Comparison of ENCODE assay signal across 9 cellular contexts in the genomic region with DNA sequence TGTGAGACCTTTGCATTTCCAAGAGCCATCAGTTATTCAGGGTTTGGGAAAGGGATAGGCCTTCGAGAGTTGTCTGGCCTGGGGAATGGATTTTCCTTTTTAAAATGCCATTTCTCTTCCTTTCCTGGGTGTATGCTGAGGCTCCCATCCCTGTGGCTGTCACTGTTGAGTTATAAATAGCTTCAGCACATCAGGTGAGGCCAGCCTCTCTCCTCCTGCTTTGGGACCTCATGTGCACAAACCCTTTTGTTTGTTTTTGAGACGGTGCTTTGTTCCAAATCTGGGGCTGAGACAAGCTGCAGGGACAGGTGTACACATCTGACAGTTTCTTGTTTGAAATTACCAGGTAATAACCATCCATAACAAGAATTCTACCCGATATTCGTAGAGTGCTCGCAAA. TPM values are rescaled to one million over a fixed set of nuclear protein-coding genes. Genes with fewer than 3 reads are reported as not detected.
A peak's percentile ranks its signal among the peaks of the same experiment; 100 is the strongest.
DNase-seq lines count a peak whose midpoint lies in the region; ATAC-seq, FAIRE-seq and TF ChIP-seq lines count a peak whose summit lies in the region.
"Had no signal": no experiment of that assay in that cellular context is flagged by ENCODE, and none has a peak within 500 bp of the region (broad histone marks: within the 10 kb centered on the region; RNA-seq: fewer than 3 reads in every experiment).

No MANE protein-coding gene starts in this region.

- H3K4me2 ChIP-seq in keratinocyte (ENCODE audit: control insufficient read depth, extremely low read depth, insufficient read depth, low read depth, low read length) = peak overlapping the region; percentile 87

- H3K4me1 ChIP-seq in keratinocyte (ENCODE audit: control insufficient read depth, extremely low read depth, insufficient read depth, low read length) = peaks cover 11% of the 10 kb centered on the region
- peaks cover 8 to 32% (median 30%) of the 10 kb centered on the region in 5 donors for H3K4me1 ChIP-seq in subcutaneous abdominal adipose tissue (ENCODE audit: control insufficient read depth in 5 of 5, insufficient read depth in 5 of 5, low read length in 5 of 5)

- DNase-seq in T-helper 2 cell treated with Interferon-gamma antibody and Interleukin-4, amounts not matched to agents 5 μg/mL and 100 μg/mL, for 36 hours (ENCODE audit: low spot score) = no peak
- no peak for DNase-seq in T-helper 2 cell
- no peak for DNase-seq in activated naive CD8-positive, alpha-beta T cell treated with anti-CD3 and anti-CD28 coated beads for 36 hours
- DNase-seq in keratinocyte (ENCODE audit: low read depth, low spot score) = no peak
- no peak for DNase-seq in iPS-NIHi11 (ENCODE audit: low spot score)
- no peak for DNase-seq in MG63
- DNase-seq: NCI-H1436 had no signal

- H3K36me3 Mint-ChIP-seq in T-helper 2 cell treated with Interferon-gamma antibody and Interleukin-4, amounts not matched to agents 5 μg/mL and 100 μg/mL, for 36 hours (ENCODE audit: low read depth) = no peaks in the 10 kb centered on the region
- no peaks in the 10 kb centered on the region for H3K36me3 Mint-ChIP-seq in activated naive CD8-positive, alpha-beta T cell treated with anti-CD3 and anti-CD28 coated beads for 36 hours

- H3K36me3 ChIP-seq in keratinocyte (ENCODE audit: control insufficient read depth in 2 of 2, extremely low read depth in 1 of 2, insufficient read depth in 2 of 2, low read length in 2 of 2) (peaks cover 5 to 8% of the 10 kb centered on the region in 2 experiments), subcutaneous abdominal adipose tissue (ENCODE audit: control insufficient read depth in 5 of 5, insufficient read depth in 5 of 5, low read length in 5 of 5) (peaks cover 0 to 14% (median 12%) of the 10 kb centered on the region in 5 donors), MG63 (no peaks in the 10 kb centered on the region)

- no peaks in the 10 kb centered on the region for H4K20me1 ChIP-seq in keratinocyte (ENCODE audit: control insufficient read depth, extremely low read depth, insufficient read depth, low read length)

- TF ChIP-seq CTCF in keratinocyte (optimal IDR thresholded peaks at IDR 0.05 in 1 of 3, IDR thresholded peaks at IDR 0.05 in 1 of 3, conservative IDR thresholded peaks at IDR 0.05 in 1 of 3; ENCODE audit: extremely low read depth in 1 of 3, insufficient read depth in 2 of 3, low read length in 3 of 3) = no peak

- H3K4me3 ChIP-seq in keratinocyte (ENCODE audit: control insufficient read depth in 2 of 3, extremely low read depth in 1 of 3, insufficient read depth in 2 of 3, low read depth in 1 of 3, low read length in 3 of 3) (peak overlapping the region; percentile 72 to 88 (median 73)), subcutaneous abdominal adipose tissue (ENCODE audit: low read depth in 1 of 5, low read length in 5 of 5) (peak overlapping the region; percentile 67 to 94 (median 76)), MG63 (no peak overlapping the region)

- H3K9me3 Mint-ChIP-seq in T-helper 2 cell treated with Interferon-gamma antibody and Interleukin-4, amounts not matched to agents 5 μg/mL and 100 μg/mL, for 36 hours = no peaks in the 10 kb centered on the region
- no peaks in the 10 kb centered on the region for H3K9me3 Mint-ChIP-seq in activated naive CD8-positive, alpha-beta T cell treated with anti-CD3 and anti-CD28 coated beads for 36 hours

- H3K27me3 Mint-ChIP-seq in T-helper 2 cell treated with Interferon-gamma antibody and Interleukin-4, amounts not matched to agents 5 μg/mL and 100 μg/mL, for 36 hours (ENCODE audit: low read depth) = no peaks in the 10 kb centered on the region
- H3K27me3 Mint-ChIP-seq in activated naive CD8-positive, alpha-beta T cell treated with anti-CD3 and anti-CD28 coated beads for 36 hours = no peaks in the 10 kb centered on the region

- ATAC-seq in HG03342 (IDR thresholded peaks at IDR 0.05; ENCODE audit: unreplicated experiment) = no peak

- no peaks in the 10 kb centered on the region for H3K9me1 ChIP-seq in keratinocyte (ENCODE audit: control insufficient read depth, extremely low read depth, insufficient read depth, low read length)

- no peaks in the 10 kb centered on the region for H3K79me2 ChIP-seq in keratinocyte (ENCODE audit: control insufficient read depth, insufficient read depth, low read length)

- peak overlapping the region; percentile 80 for H3K9ac ChIP-seq in keratinocyte (ENCODE audit: control insufficient read depth, extremely low read depth, insufficient read depth, low read length)
- H3K9ac ChIP-seq in subcutaneous abdominal adipose tissue (ENCODE audit: low read length in 5 of 5) = peak overlapping the region; percentile 48 to 64 (median 55)

- peak; percentile 32 for FAIRE-seq in keratinocyte (lab: Jason Lieb, UNC)

- dilution Hi-C loops in keratinocyte (cut with MboI; ENCODE audit: extremely low pct_ligation_motif_present, low sequenced_read_pairs) = no loop called here

- H3K9me3 ChIP-seq in keratinocyte (ENCODE audit: control insufficient read depth, low read depth, low read length) (no peaks in the 10 kb centered on the region), subcutaneous abdominal adipose tissue (ENCODE audit: control insufficient read depth in 5 of 5, low read length in 5 of 5) (no peaks in the 10 kb centered on the region), MG63 (no peaks in the 10 kb centered on the region)

- H3K4me3 Mint-ChIP-seq in T-helper 2 cell treated with Interferon-gamma antibody and Interleukin-4, amounts not matched to agents 5 μg/mL and 100 μg/mL, for 36 hours = peak overlapping the region; percentile 83
- peak overlapping the region; percentile 84 for H3K4me3 Mint-ChIP-seq in activated naive CD8-positive, alpha-beta T cell treated with anti-CD3 and anti-CD28 coated beads for 36 hours

- H3K27me3 ChIP-seq in keratinocyte (ENCODE audit: control insufficient read depth, extremely low read depth, insufficient read depth, low read length) (no peaks in the 10 kb centered on the region), subcutaneous abdominal adipose tissue (ENCODE audit: control insufficient read depth in 5 of 5, insufficient read depth in 4 of 5, low read length in 5 of 5) (no peaks in the 10 kb centered on the region), MG63 (no peaks in the 10 kb centered on the region)

- peaks cover 10% of the 10 kb centered on the region for H3K4me1 Mint-ChIP-seq in T-helper 2 cell treated with Interferon-gamma antibody and Interleukin-4, amounts not matched to agents 5 μg/mL and 100 μg/mL, for 36 hours (ENCODE audit: low read depth)
- peaks cover 16% of the 10 kb centered on the region for H3K4me1 Mint-ChIP-seq in activated naive CD8-positive, alpha-beta T cell treated with anti-CD3 and anti-CD28 coated beads for 36 hours

- no peak overlapping the region for H3K27ac Mint-ChIP-seq in T-helper 2 cell treated with Interferon-gamma antibody and Interleukin-4, amounts not matched to agents 5 μg/mL and 100 μg/mL, for 36 hours
- no peak overlapping the region for H3K27ac Mint-ChIP-seq in activated naive CD8-positive, alpha-beta T cell treated with anti-CD3 and anti-CD28 coated beads for 36 hours

- H2AFZ ChIP-seq in keratinocyte (ENCODE audit: control insufficient read depth, low read length) = no peak overlapping the region

- H3K27ac ChIP-seq in keratinocyte (ENCODE audit: control insufficient read depth, insufficient read depth, low read length) = peak overlapping the region; percentile 39
- H3K27ac ChIP-seq in subcutaneous abdominal adipose tissue (ENCODE audit: low read depth, low read length) = peak overlapping the region; percentile 98

RNA-seq across cellular contexts. Expression of a gene that starts 1.3 kb away (rescaled TPM):
- total RNA-seq in activated naive CD8-positive, alpha-beta T cell treated with anti-CD3 and anti-CD28 coated beads for 36 hours = 1 to 10 TPM; 2.6 to 2.8 TPM
- 8.6 to 12.4 TPM (median 12.0 TPM) in 3 replicates for polyA plus RNA-seq in keratinocyte
- polyA plus RNA-seq in keratinocyte (2011; ENCODE audit: low read depth) = 2.9 TPM
- polyA plus RNA-seq in keratinocyte (2011; cell fraction: cytosol; rRNA removed) = 6.6 and 12.4 TPM in 2 replicates
- 5.3 and 15.9 TPM in 2 replicates for polyA plus RNA-seq in keratinocyte (2011; cell fraction: nucleus; rRNA removed)
- polyA plus RNA-seq in keratinocyte (2012; ENCODE audit: low replicate concordance) = 5.1 and 8.5 TPM in 2 replicates
- polyA minus RNA-seq in keratinocyte = 17.3 to 62.3 TPM (median 17.4 TPM) in 3 replicates
- 6.5 TPM for polyA minus RNA-seq in keratinocyte (2011; cell fraction: cytosol; rRNA and poly(A)+ RNA removed)
- 3.6 and 11.4 TPM in 2 replicates for polyA minus RNA-seq in keratinocyte (2011; cell fraction: nucleus; rRNA and poly(A)+ RNA removed)
- 6.1 and 6.4 TPM in 2 replicates for total RNA-seq in MG63 (2014; rRNA removed; shearing (Covaris generic); ENCODE audit: low replicate concordance)
